Comparison of ENCODE assay signal across 8 cellular contexts in the genomic region with DNA sequence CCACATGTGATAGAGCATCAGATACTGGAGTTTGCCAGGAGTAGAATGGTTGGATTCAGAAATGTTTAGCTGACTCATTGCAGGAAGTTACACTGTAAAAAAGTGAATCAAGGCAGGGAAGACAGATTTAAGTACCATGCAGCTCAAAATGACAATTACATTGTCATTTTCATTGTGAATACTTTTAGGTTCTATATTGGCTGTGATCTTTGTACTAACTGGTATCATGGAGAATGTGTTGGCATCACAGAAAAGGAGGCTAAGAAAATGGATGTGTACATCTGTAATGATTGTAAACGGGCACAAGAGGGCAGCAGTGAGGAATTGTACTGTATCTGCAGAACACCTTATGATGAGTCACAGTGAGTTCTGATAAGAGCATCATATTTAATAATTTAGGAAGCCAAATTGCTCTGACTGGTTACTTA. TPM values are rescaled to one million over a fixed set of nuclear protein-coding genes. Genes with fewer than 3 reads are reported as not detected.
DNase-seq lines count a peak whose midpoint lies in the region; ATAC-seq and TF ChIP-seq lines count a peak whose summit lies in the region.
"Not testable (repeated sequence)": the region's sequence is repeated elsewhere in the genome, so short reads cannot be mapped to it uniquely, and the experiment has no call there.

No MANE protein-coding gene starts in this region.

- H3K4me3 ChIP-seq in DND-41 (ENCODE audit: low read depth in 1 of 2, low read length in 2 of 2): not testable (repeated sequence)

- H3K27me3 ChIP-seq in DND-41 (ENCODE audit: insufficient read depth, low read length, poor library complexity): not testable (repeated sequence)

- TF ChIP-seq CTCF in DND-41 (IDR thresholded peaks at IDR 0.05; ENCODE audit: borderline replicate concordance, extremely low read depth, low read length, poor library complexity, severe bottlenecking): peak; percentile 75

- not testable (repeated sequence) for H2AFZ ChIP-seq in DND-41 (ENCODE audit: low read depth, low read length)

- peak overlapping the region; percentile 49; the same call in 1 of the 2 replicates for H3K27ac ChIP-seq in DND-41 (ENCODE audit: low read length)

- not testable (repeated sequence) for H4K20me1 ChIP-seq in DND-41 (ENCODE audit: insufficient read depth, low read length)

- not testable (repeated sequence) for H3K4me1 ChIP-seq in DND-41 (ENCODE audit: insufficient read depth, low read length)

- ATAC-seq in DND-41 (ENCODE audit: insufficient read depth, low read depth) (peak; percentile 96), HG02798 (IDR thresholded peaks at IDR 0.05; ENCODE audit: poor library complexity, unreplicated experiment) (peak; percentile 68)

- H3K27me3 Mint-ChIP-seq in activated naive CD8-positive, alpha-beta T cell treated with anti-CD3 and anti-CD28 coated beads for 36 hours; stimulated activated naive CD8-positive, alpha-beta T cell treated with anti-CD3 and anti-CD28 coated beads, Interleukin-15, Interleukin-2, amounts not matched to agents 100 ng/mL and 50 ng/mL, for 24 hours: not testable (repeated sequence)

- peak; percentile 74 for DNase-seq in DND-41
- peak; percentile 55 for DNase-seq in NCI-H2196 treated with DMSO at 0.1 percent for 48 hours (lab: John Stamatoyannopoulos, UW; ENCODE audit: unreplicated experiment)
- peak; percentile 63 for DNase-seq in T-helper 9 cell
- peak; percentile 50 for DNase-seq in activated naive CD8-positive, alpha-beta T cell treated with anti-CD3 and anti-CD28 coated beads for 36 hours
- DNase-seq in globus pallidus (ENCODE audit: low spot score): peak; percentile 77
- DNase-seq in occipital lobe (lab: John Stamatoyannopoulos, UW): peak; percentile 39

- not testable (repeated sequence) for H3K4me3 Mint-ChIP-seq in activated naive CD8-positive, alpha-beta T cell treated with anti-CD3 and anti-CD28 coated beads for 36 hours; stimulated activated naive CD8-positive, alpha-beta T cell treated with anti-CD3 and anti-CD28 coated beads, Interleukin-15, Interleukin-2, amounts not matched to agents 100 ng/mL and 50 ng/mL, for 24 hours

- H3K27ac Mint-ChIP-seq in activated naive CD8-positive, alpha-beta T cell treated with anti-CD3 and anti-CD28 coated beads for 36 hours: peak overlapping the region; percentile 68
- peak overlapping the region; percentile 85 for H3K27ac Mint-ChIP-seq in stimulated activated naive CD8-positive, alpha-beta T cell treated with anti-CD3 and anti-CD28 coated beads, Interleukin-15, Interleukin-2, amounts not matched to agents 100 ng/mL and 50 ng/mL, for 24 hours

- not testable (repeated sequence) for H3K79me2 ChIP-seq in DND-41 (ENCODE audit: insufficient read depth, low read length)

- not testable (repeated sequence) for H3K9ac ChIP-seq in DND-41 (ENCODE audit: low read depth, low read length)

- not testable (repeated sequence) for H3K9me3 Mint-ChIP-seq in activated naive CD8-positive, alpha-beta T cell treated with anti-CD3 and anti-CD28 coated beads for 36 hours; stimulated activated naive CD8-positive, alpha-beta T cell treated with anti-CD3 and anti-CD28 coated beads, Interleukin-15, Interleukin-2, amounts not matched to agents 100 ng/mL and 50 ng/mL, for 24 hours

- not testable (repeated sequence) for H3K4me1 Mint-ChIP-seq in activated naive CD8-positive, alpha-beta T cell treated with anti-CD3 and anti-CD28 coated beads for 36 hours
- H3K4me1 Mint-ChIP-seq in stimulated activated naive CD8-positive, alpha-beta T cell treated with anti-CD3 and anti-CD28 coated beads, Interleukin-15, Interleukin-2, amounts not matched to agents 100 ng/mL and 50 ng/mL, for 24 hours (ENCODE audit: low read depth): peaks cover 10% of the 10 kb centered on the region

- H3K36me3 ChIP-seq in DND-41 (ENCODE audit: insufficient read depth, low read length): peaks cover 61% of the 10 kb centered on the region

- H3K4me2 ChIP-seq in DND-41 (ENCODE audit: insufficient read depth, low read length): not testable (repeated sequence)

- H3K36me3 Mint-ChIP-seq in activated naive CD8-positive, alpha-beta T cell treated with anti-CD3 and anti-CD28 coated beads for 36 hours: not testable (repeated sequence)
- peaks cover 50% of the 10 kb centered on the region for H3K36me3 Mint-ChIP-seq in stimulated activated naive CD8-positive, alpha-beta T cell treated with anti-CD3 and anti-CD28 coated beads, Interleukin-15, Interleukin-2, amounts not matched to agents 100 ng/mL and 50 ng/mL, for 24 hours (ENCODE audit: low read depth)

- H3K9me3 ChIP-seq in DND-41 (ENCODE audit: insufficient read depth, low read length, severe bottlenecking): not testable (repeated sequence)

RNA-seq across cellular contexts. Expression of a gene that starts 33.1 kb away (rescaled TPM):
- total RNA-seq in activated naive CD8-positive, alpha-beta T cell treated with anti-CD3 and anti-CD28 coated beads for 36 hours: 10 to 100 TPM; 16.6 to 17.2 TPM
- total RNA-seq in occipital lobe: 34.9 TPM
